Comparison of ENCODE assay signal across 2 cellular contexts in genomic region chr11:122165972-122166371, GRCh38.
TF ChIP-seq lines count a peak whose summit lies in the region.

No MANE protein-coding gene starts in this region.

TF ChIP-seq in IMR-90, 13 proteins besides CTCF, POLR2A, EP300 and RAD21:
- TF ChIP-seq CEBPB (IDR thresholded peaks at IDR 0.05; ENCODE audit: low read depth, low read length) (no peak), FOS (IDR thresholded peaks at IDR 0.05; ENCODE audit: low read depth, low read length) (no peak), SMC3 (IDR thresholded peaks at IDR 0.05; ENCODE audit: low read depth, low read length) (no peak), CHD1 (IDR thresholded peaks at IDR 0.05; ENCODE audit: low read depth, low read length) (no peak), MAZ (IDR thresholded peaks at IDR 0.05; ENCODE audit: borderline replicate concordance, low read depth, low read length) (no peak), MXI1 (IDR thresholded peaks at IDR 0.05; ENCODE audit: borderline replicate concordance, low read depth, low read length) (no peak), NFE2L2 (IDR thresholded peaks at IDR 0.05; ENCODE audit: low read depth, low read length) (no peak)

TF ChIP-seq in SK-N-SH, 30 proteins besides CTCF, POLR2A, EP300 and RAD21:
- no peak for TF ChIP-seq REST (IDR thresholded peaks at IDR 0.05; ENCODE audit: low read depth, low read length)
- no peak for TF ChIP-seq MEF2A (IDR thresholded peaks at IDR 0.05; ENCODE audit: borderline replicate concordance, low read depth)
- TF ChIP-seq RXRA (IDR thresholded peaks at IDR 0.05; ENCODE audit: borderline replicate concordance, low read depth) = no peak
- no peak for TF ChIP-seq MAX (IDR thresholded peaks at IDR 0.05; ENCODE audit: low read depth)
- TF ChIP-seq TEAD4 (IDR thresholded peaks at IDR 0.05; ENCODE audit: borderline replicate concordance, insufficient read depth) = no peak
- TF ChIP-seq SMC3 (IDR thresholded peaks at IDR 0.05; ENCODE audit: low read depth, low read length) = no peak
